Comparison of ENCODE assay signal across 18 cellular contexts in the genomic region with DNA sequence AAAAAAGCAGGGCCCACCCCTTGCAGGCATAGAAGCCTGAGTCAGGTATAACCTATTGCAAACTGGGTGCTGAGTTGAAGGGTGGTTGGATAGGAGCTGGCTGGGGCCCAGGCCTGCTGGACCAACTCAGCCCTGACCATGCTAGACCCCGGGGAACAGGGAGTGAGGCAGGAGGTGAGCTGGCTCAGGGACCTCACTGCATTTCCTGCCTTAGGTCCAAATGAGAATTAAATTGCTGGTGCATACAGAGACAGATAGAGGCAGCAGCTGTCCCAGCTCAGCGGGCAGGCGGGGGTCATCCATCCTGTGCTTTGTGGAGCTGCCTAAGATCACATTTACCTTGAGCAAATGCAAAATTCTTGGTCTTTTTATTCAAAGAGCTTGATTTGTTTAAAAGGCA. TPM values are rescaled to one million over a fixed set of nuclear protein-coding genes. Genes with fewer than 3 reads are reported as not detected.
"Had no signal": no experiment of that assay in that cellular context is flagged by ENCODE, and none has a peak within 500 bp of the region (broad histone marks: within the 10 kb centered on the region; RNA-seq: fewer than 3 reads in every experiment).

No MANE protein-coding gene starts in this region.

- H3K4me1 ChIP-seq: ascending aorta, testis had no signal

- H3K4me3 ChIP-seq: ascending aorta, sigmoid colon, testis had no signal

- H3K9me3 ChIP-seq: ascending aorta, sigmoid colon, testis had no signal

- DNase-seq: activated CD4-positive, alpha-beta memory T cell treated with anti-CD3 and anti-CD28 coated beads for 36 hours; activated effector memory CD4-positive, alpha-beta T cell treated with anti-CD3 and anti-CD28 coated beads, Interleukin-2, amount 50 U/mL, for 16 hours; activated naive CD8-positive, alpha-beta T cell treated with anti-CD3 and anti-CD28 coated beads for 36 hours; activated T-cell treated with anti-CD3 and anti-CD28 coated beads, Interleukin-2, amount 50 U/mL, for 4 hours; effector CD4-positive, alpha-beta T cell; foreskin melanocyte; islet precursor cell; left ventricle myocardium superior; mesenchymal stem cell; nephron progenitor cell; sigmoid colon; stimulated activated CD4-positive, alpha-beta T cell treated with anti-CD3 and anti-CD28 coated beads, Interleukin-12 subunit alpha, Interleukin-12 subunit beta, amount 100 ng/mL, for 4 hours; stimulated activated naive CD8-positive, alpha-beta T cell treated with anti-CD3 and anti-CD28 coated beads, Interleukin-15, Interleukin-2, amounts not matched to agents 100 U/mL and 50 U/mL, for 24 hours; testis had no signal

- H3K27ac ChIP-seq: ascending aorta, sigmoid colon, testis had no signal

- H3K27me3 ChIP-seq: ascending aorta, sigmoid colon, testis had no signal

- H3K36me3 ChIP-seq: ascending aorta, sigmoid colon had no signal

RNA-seq across cellular contexts. Expression of gene USH1C, which starts 25.2 kb away (rescaled TPM):
- total RNA-seq: activated CD4-positive, alpha-beta memory T cell treated with anti-CD3 and anti-CD28 coated beads for 36 hours; activated naive CD8-positive, alpha-beta T cell treated with anti-CD3 and anti-CD28 coated beads for 36 hours; activated T-cell treated with anti-CD3 and anti-CD28 coated beads, Interleukin-2, amount 50 U/mL, for 4 hours; ascending aorta; bronchial epithelial cell; pulmonary artery endothelial cell had no signal

RNA-seq across cellular contexts. Expression of gene OTOG, which starts 28.0 kb away (rescaled TPM):
- total RNA-seq: activated CD4-positive, alpha-beta memory T cell treated with anti-CD3 and anti-CD28 coated beads for 36 hours; activated naive CD8-positive, alpha-beta T cell treated with anti-CD3 and anti-CD28 coated beads for 36 hours; activated T-cell treated with anti-CD3 and anti-CD28 coated beads, Interleukin-2, amount 50 U/mL, for 4 hours; ascending aorta; bronchial epithelial cell; left ventricle myocardium superior; omental fat pad; pulmonary artery endothelial cell had no signal

RNA-seq across cellular contexts. Expression of gene ABCC8, which starts 42.4 kb away (rescaled TPM):
- total RNA-seq: activated CD4-positive, alpha-beta memory T cell treated with anti-CD3 and anti-CD28 coated beads for 36 hours; activated naive CD8-positive, alpha-beta T cell treated with anti-CD3 and anti-CD28 coated beads for 36 hours; activated T-cell treated with anti-CD3 and anti-CD28 coated beads, Interleukin-2, amount 50 U/mL, for 4 hours; ascending aorta; bronchial epithelial cell; pulmonary artery endothelial cell had no signal
